Comparison of ENCODE assay signal across 2 cellular contexts in genomic region chr10:30606313-30606712, GRCh38.
A peak's percentile ranks its signal among the peaks of the same experiment; 100 is the strongest.
TF ChIP-seq lines count a peak whose summit lies in the region.

No MANE protein-coding gene starts in this region.

TF ChIP-seq in A549, 52 proteins besides CTCF, POLR2A, EP300 and RAD21 (continued from another document):
- no peak for TF ChIP-seq REST (IDR thresholded peaks at IDR 0.05)
- TF ChIP-seq PHF8 (IDR thresholded peaks at IDR 0.05; ENCODE audit: borderline replicate concordance, low read depth), result no peak
- no peak for TF ChIP-seq KDM1A (IDR thresholded peaks at IDR 0.05; ENCODE audit: low read depth)
- no peak for TF ChIP-seq HES2 (IDR thresholded peaks at IDR 0.05)
- TF ChIP-seq FOSL2 (IDR thresholded peaks at IDR 0.05), result no peak
- TF ChIP-seq FOSL2 (CRISPR knock-in tag; IDR thresholded peaks at IDR 0.05), result peak; percentile 35; the same call in 1 of the 2 replicates
- TF ChIP-seq JUN (IDR thresholded peaks at IDR 0.05), result no peak
- TF ChIP-seq NPAS2 (CRISPR knock-in tag; IDR thresholded peaks at IDR 0.05; ENCODE audit: borderline replicate concordance), result no peak
- TF ChIP-seq HDAC2 (IDR thresholded peaks at IDR 0.05), result no peak

TF ChIP-seq in liver, 16 proteins besides CTCF, POLR2A, EP300 and RAD21 (continued from another document):
- TF ChIP-seq ZBTB33 (IDR thresholded peaks at IDR 0.05), result no peak
- no peak for TF ChIP-seq GABPA (IDR thresholded peaks at IDR 0.05 in 1 of 2, conservative IDR thresholded peaks at IDR 0.05 in 1 of 2)
- TF ChIP-seq TAF1 (conservative IDR thresholded peaks at IDR 0.05), result no peak
- TF ChIP-seq RXRA (IDR thresholded peaks at IDR 0.05), result peak in 1 of 2 donors; percentile 10
- peak; percentile 81 for TF ChIP-seq MAX (IDR thresholded peaks at IDR 0.05)
- peak; percentile 16 for TF ChIP-seq ATF3 (IDR thresholded peaks at IDR 0.05)
- no peak for TF ChIP-seq FOXA2 (IDR thresholded peaks at IDR 0.05)
- no peak for TF ChIP-seq REST (IDR thresholded peaks at IDR 0.05)
- no peak for TF ChIP-seq FOXA1 (IDR thresholded peaks at IDR 0.05)
